Comparison of ENCODE assay signal across 16 cellular contexts in genomic region chr7:152072451-152072850, GRCh38. TPM values are rescaled to one million over a fixed set of nuclear protein-coding genes. Genes with fewer than 3 reads are reported as not detected.
DNase-seq lines count a peak whose midpoint lies in the region; ATAC-seq and TF ChIP-seq lines count a peak whose summit lies in the region.
"Had no signal": no experiment of that assay in that cellular context is flagged by ENCODE, and none has a peak within 500 bp of the region (broad histone marks: within the 10 kb centered on the region; RNA-seq: fewer than 3 reads in every experiment).

No MANE protein-coding gene starts in this region.

- H3K27ac ChIP-seq in HEK293 (ENCODE audit: extremely low read depth, low read depth, low read length) (no peak overlapping the region), WERI-Rb-1 (peak overlapping the region; percentile 55), epithelial cell of prostate (peak overlapping the region; percentile 34)
- H3K27ac ChIP-seq: BLaER1, SJCRH30 had no signal

- TF ChIP-seq CTCF in HEK293 (tag by site-specific recombination; IDR thresholded peaks at IDR 0.05), result no peak
- TF ChIP-seq CTCF in WERI-Rb-1 (IDR thresholded peaks at IDR 0.05; ENCODE audit: low read depth, low read length), result no peak
- no peak for TF ChIP-seq CTCF in nephron progenitor cell (IDR thresholded peaks at IDR 0.05)

- H3K36me3 Mint-ChIP-seq in nephron progenitor cell (ENCODE audit: low read depth), result peaks cover 35% of the 10 kb centered on the region

- H3K9me3 Mint-ChIP-seq in nephron progenitor cell, result peaks cover 33% of the 10 kb centered on the region
- H3K9me3 Mint-ChIP-seq: CD8-positive, alpha-beta T cell had no signal

- no peak for DNase-seq in WERI-Rb-1
- no peak for DNase-seq in epithelial cell of prostate (ENCODE audit: low read depth, low spot score)
- DNase-seq in nephron progenitor cell, result no peak
- DNase-seq in occipital lobe (lab: John Stamatoyannopoulos, UW), result no peak
- DNase-seq in NCI-H1417 treated with DMSO at 0.1 percent for 48 hours (lab: John Stamatoyannopoulos, UW), result no peak
- DNase-seq: CD8-positive, alpha-beta T cell; DMS79; MG63; NCI-H1092; NCI-H526 treated with DMSO at 0.1 percent for 48 hours; PC-3; SJCRH30 had no signal

- CTCF ChIA-PET in HEK293 (lab: Yijun Ruan, JAX), result no interaction called here

- no peaks in the 10 kb centered on the region for H3K27me3 Mint-ChIP-seq in nephron progenitor cell (ENCODE audit: low read depth, poor library complexity)

- H3K27ac Mint-ChIP-seq in nephron progenitor cell, result peak overlapping the region; percentile 68
- H3K27ac Mint-ChIP-seq: CD8-positive, alpha-beta T cell had no signal

- H3K9me3 ChIP-seq in HEK293 (ENCODE audit: control insufficient read depth, insufficient read depth, low read depth, low read length) (no peaks in the 10 kb centered on the region), WERI-Rb-1 (ENCODE audit: severe bottlenecking) (peaks cover 13% of the 10 kb centered on the region)
- H3K9me3 ChIP-seq: HAP-1, MG63 had no signal

- POLR2A ChIA-PET in HEK293 (lab: Yijun Ruan, JAX), result interaction anchor here (0.5 to 0.7 kb wide), 2 partner anchors 18 to 633 kb away, joined by 4 to 5 read pairs; no protein-coding TSS in a partner anchor

- H3K4me1 Mint-ChIP-seq in nephron progenitor cell, result peaks cover 24% of the 10 kb centered on the region

- H3K4me3 Mint-ChIP-seq in nephron progenitor cell, result no peak overlapping the region
- H3K4me3 Mint-ChIP-seq: CD8-positive, alpha-beta T cell had no signal

- no peak for ATAC-seq in GM21447 (IDR thresholded peaks at IDR 0.05; ENCODE audit: unreplicated experiment)
- ATAC-seq: CD8-positive, alpha-beta T cell; PC-3 had no signal

- H3K4me3 ChIP-seq in HEK293 (ENCODE audit: low read depth, low read length) (no peak overlapping the region), WERI-Rb-1 (ENCODE audit: low read depth, low read length) (no peak overlapping the region)
- H3K4me3 ChIP-seq: BLaER1, HAP-1, MG63, SJCRH30 had no signal

- H3K4me1 ChIP-seq in HEK293 (ENCODE audit: control insufficient read depth, insufficient read depth, low read length), result no peaks in the 10 kb centered on the region; the same call in 1 of the 2 replicates
- H3K4me1 ChIP-seq: BLaER1, SJCRH30 had no signal

- H3K36me3 ChIP-seq in HEK293 (ENCODE audit: control insufficient read depth in 2 of 2, insufficient read depth in 1 of 2, low read length in 2 of 2) (no peaks in the 10 kb centered on the region), WERI-Rb-1 (no peaks in the 10 kb centered on the region)
- H3K36me3 ChIP-seq: BLaER1, HAP-1, MG63, SJCRH30 had no signal

- no peaks in the 10 kb centered on the region for H3K27me3 ChIP-seq in WERI-Rb-1 (ENCODE audit: insufficient read depth, low read depth, severe bottlenecking)
- H3K27me3 ChIP-seq: BLaER1, MG63, SJCRH30 had no signal

TF ChIP-seq in HEK293, 187 proteins besides CTCF, POLR2A, EP300 and RAD21:
- no peak for TF ChIP-seq ZNF548 (tag by site-specific recombination; IDR thresholded peaks at IDR 0.05)
- TF ChIP-seq ATF2 (tag by site-specific recombination; IDR thresholded peaks at IDR 0.05; ENCODE audit: low read depth), result no peak
- TF ChIP-seq SETDB1 (IDR thresholded peaks at IDR 0.05; ENCODE audit: insufficient read length, low read length), result peak; percentile 49
- TF ChIP-seq MYNN (tag by site-specific recombination; IDR thresholded peaks at IDR 0.05; ENCODE audit: borderline replicate concordance), result no peak
- no peak for TF ChIP-seq ZNF174 (tag by site-specific recombination; IDR thresholded peaks at IDR 0.05)
- no peak for TF ChIP-seq ZBTB20 (tag by site-specific recombination; IDR thresholded peaks at IDR 0.05)
TF ChIP-seq in HEK293: peak in this region for 1.

RNA-seq across cellular contexts. Expression of gene GALNT11, which starts 47.0 kb away (rescaled TPM):
- 57.7 TPM for total RNA-seq in occipital lobe
